In genomic region chr3:77773084-77773483, GRCh38 we compare ENCODE assay signal across 31 cellular contexts.
"Had no signal": no experiment of that assay in that cellular context is flagged by ENCODE, and none has a peak within 500 bp of the region (broad histone marks: within the 10 kb centered on the region; RNA-seq: fewer than 3 reads in every experiment).

No MANE protein-coding gene starts in this region.

- H3K27ac ChIP-seq: adrenal gland, body of pancreas, cardiac muscle cell, VCaP had no signal

- H3K27me3 ChIP-seq: adrenal gland, body of pancreas, cardiac muscle cell had no signal

- H3K9me3 ChIP-seq: adrenal gland, body of pancreas had no signal

- DNase-seq: activated B cell treated with CpG ODN at 0.5 μM for 24 hours; activated CD4-positive, alpha-beta memory T cell treated with anti-CD3 and anti-CD28 coated beads for 36 hours; activated CD4-positive, alpha-beta T cell treated with anti-CD3 and anti-CD28 coated beads for 4 hours; activated CD4-positive, alpha-beta T cell treated with anti-CD3 and anti-CD28 coated beads, Interleukin-2, amount 10 ng/mL, durations not matched to agents 24 days and 14 days; activated CD4-positive, alpha-beta T cell treated with anti-CD3 and anti-CD28 coated beads, Interleukin-2, amount 50 U/mL, for 1 hour; activated CD4-positive, alpha-beta T cell treated with anti-CD3 and anti-CD28 coated beads, Interleukin-2, amount 50 U/mL, for 4 hours; activated CD4-positive, CD25-positive, alpha-beta regulatory T cell treated with anti-CD3 and anti-CD28 coated beads, Interleukin-2, amount 50 U/mL, for 72 hours; activated CD8-positive, alpha-beta memory T cell treated with anti-CD3 and anti-CD28 coated beads, Interleukin-2, amount 50 U/mL, for 4 hours; activated CD8-positive, alpha-beta T cell treated with anti-CD3 and anti-CD28 coated beads for 36 hours; activated effector memory CD4-positive, alpha-beta T cell treated with anti-CD3 and anti-CD28 coated beads, Interleukin-2, amount 50 U/mL, for 16 hours; activated gamma-delta T cell treated with Interleukin-2 at 50 U/mL for 16 hours; activated naive CD4-positive, alpha-beta T cell; activated naive CD4-positive, alpha-beta T cell treated with anti-CD3 and anti-CD28 coated beads for 36 hours; activated naive CD4-positive, alpha-beta T cell treated with anti-CD3 and anti-CD28 coated beads, Interleukin-2, amount 50 U/mL, for 16 hours; activated naive CD8-positive, alpha-beta T cell treated with anti-CD3 and anti-CD28 coated beads for 36 hours; activated T-cell treated with anti-CD3 and anti-CD28 coated beads for 4 hours; activated T-cell treated with anti-CD3 and anti-CD28 coated beads, Interleukin-2, amount 50 U/mL, for 1 hour; activated T-cell treated with anti-CD3 and anti-CD28 coated beads, Interleukin-2, amount 50 U/mL, for 4 hours; activated T-cell treated with anti-CD3 and anti-CD28 coated beads, Interleukin-2, amount 50 U/mL, for 72 hours; adrenal gland; amniotic stem cell; aorta; body of pancreas; central memory CD4-positive, alpha-beta T cell; T-helper 1 cell; T-helper 2 cell; T-helper 9 cell had no signal

- H3K4me3 ChIP-seq: adrenal gland, body of pancreas, cardiac muscle cell had no signal

- H3K36me3 ChIP-seq: adrenal gland, cardiac muscle cell had no signal

- H3K4me1 ChIP-seq: adrenal gland, body of pancreas had no signal

- ATAC-seq: activated CD8-positive, alpha-beta T cell treated with anti-CD3 and anti-CD28 coated beads for 36 hours; activated naive CD4-positive, alpha-beta T cell treated with anti-CD3 and anti-CD28 coated beads, Interleukin-2, amount 50 U/mL, for 72 hours; activated T-cell treated with anti-CD3 and anti-CD28 coated beads, Interleukin-2, amount 50 U/mL, for 4 hours; activated T-cell treated with anti-CD3 and anti-CD28 coated beads, Interleukin-2, amount 50 U/mL, for 72 hours; activated T-helper 17 cell treated with anti-CD3 and anti-CD28 coated beads, Interleukin-2, amount 50 U/mL, for 72 hours; body of pancreas had no signal
